Comparison of ENCODE assay signal across 8 cellular contexts in the genomic region with DNA sequence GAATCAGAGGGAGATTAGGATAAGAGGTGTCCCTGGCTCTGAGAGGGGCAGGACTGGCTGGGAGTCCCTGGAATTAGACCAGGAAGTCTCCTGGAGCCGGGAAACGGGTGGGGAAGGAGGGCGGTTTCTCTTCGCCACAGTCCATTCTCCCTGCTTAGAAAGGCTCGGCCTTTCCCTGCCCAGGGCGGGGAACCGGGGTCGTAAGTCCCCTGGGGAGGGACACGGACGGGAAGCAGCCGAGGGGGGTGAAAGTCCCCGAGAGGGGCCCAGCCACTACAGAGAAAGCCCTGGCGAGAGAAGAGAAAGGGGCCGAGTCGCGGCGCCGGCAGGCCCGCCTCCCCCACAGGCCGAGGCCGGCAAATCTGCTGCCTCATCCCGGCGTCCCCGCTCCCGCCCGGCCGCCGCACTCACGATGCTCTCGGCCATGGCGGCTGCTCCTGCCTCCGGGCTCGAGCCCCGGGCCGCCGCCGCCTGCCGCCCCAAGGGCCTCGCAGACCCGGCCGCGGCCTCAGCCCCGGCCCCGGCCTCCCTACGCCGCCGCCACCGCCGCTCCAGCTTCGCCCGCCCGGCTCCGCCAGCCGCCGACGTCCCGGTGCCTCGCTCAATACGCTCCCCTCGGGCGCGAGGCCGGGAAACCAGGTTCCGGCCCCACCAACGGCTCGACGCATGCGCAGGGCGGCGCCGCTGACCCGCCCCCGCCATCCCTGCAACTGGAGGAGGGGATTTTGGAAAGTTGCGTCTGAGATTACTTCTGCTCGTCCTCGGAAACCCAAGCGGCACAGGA. TPM values are rescaled to one million over a fixed set of nuclear protein-coding genes. Genes with fewer than 3 reads are reported as not detected.
DNase-seq lines count a peak whose midpoint lies in the region; ATAC-seq and TF ChIP-seq lines count a peak whose summit lies in the region.

Gene NPLOC4 (minus strand): TSS at position 608 of the 784 bp plus-strand sequence. CDS start 182 bp downstream, at position 426.
Gene TSPAN10 (plus strand): TSS at position 692 of the 784 bp plus-strand sequence. CDS start 5,217 bp downstream, outside the sequence.

- peak; percentile 87 for ATAC-seq in HG02610 (IDR thresholded peaks at IDR 0.05; ENCODE audit: unreplicated experiment)
- ATAC-seq in left ventricle myocardium superior: peak; percentile 91

- peak; percentile 66 for TF ChIP-seq POLR2A in prostate gland (IDR thresholded peaks at IDR 0.05)

- TF ChIP-seq CTCF in GM10266 (IDR thresholded peaks at IDR 0.05; ENCODE audit: control insufficient read depth, insufficient read depth, low read depth, missing control alignments) (no peak), prostate gland (IDR thresholded peaks at IDR 0.05) (peak in 1 of 4 experiments; percentile 24)

- WGBS in prostate gland: under 1% methylated on average over 64 of the region's 77 CpGs
- WGBS in urinary bladder: under 1% methylated on average over 77 of the region's 77 CpGs

- H3K27ac ChIP-seq in prostate gland (peak within 1 kb of the TSS; percentile 77 to 85), urinary bladder (ENCODE audit: low read depth) (peak within 1 kb of the TSS; percentile 76)

- H3K36me3 ChIP-seq in prostate gland: no peaks in the 10 kb centered on the region
- H3K36me3 ChIP-seq in urinary bladder (ENCODE audit: insufficient read depth): no peaks in the 10 kb centered on the region

- no peaks in the 10 kb centered on the region for H3K27me3 ChIP-seq in prostate gland (replicated peaks; ENCODE audit: insufficient read depth)

- peak; percentile 99 for DNase-seq in GM10266 (ENCODE audit: extremely low spot score)
- peak; percentile 83 for DNase-seq in NCI-H1436 (lab: John Stamatoyannopoulos, UW)
- DNase-seq in T-helper 1 cell: peak; percentile 64 to 84 (median 76)
- DNase-seq in amniotic stem cell (lab: John Stamatoyannopoulos, UW): peak; percentile 39
- DNase-seq in left ventricle myocardium superior: peak; percentile 93
- DNase-seq in prostate gland (ENCODE audit: low spot score): peak; percentile 66

- no peaks in the 10 kb centered on the region for H3K9me3 ChIP-seq in prostate gland

- intact Hi-C loops in left ventricle myocardium superior (cut with micrococcal nuclease) (no loop called here), prostate gland (cut with DNase I) (no loop called here)

- H3K4me3 ChIP-seq in prostate gland: peak within 1 kb of the TSS; percentile 85 to 90
- H3K4me3 ChIP-seq in urinary bladder (ENCODE audit: low read depth, low read length): peak within 1 kb of the TSS; percentile 87

- H3K4me1 ChIP-seq in prostate gland (replicated peaks): peaks cover 5% of the 10 kb centered on the region
- H3K4me1 ChIP-seq in urinary bladder (ENCODE audit: insufficient read depth): no peaks in the 10 kb centered on the region

RNA-seq across cellular contexts. Expression of gene NPLOC4, which starts in this region (rescaled TPM):
- 86.4 TPM for total RNA-seq in left ventricle myocardium superior
- 10 to 100 TPM; 40.1 to 84.8 TPM for total RNA-seq in prostate gland
- 36.5 TPM for total RNA-seq in urinary bladder
- polyA plus RNA-seq in urinary bladder: 45.3 TPM

RNA-seq across cellular contexts. Expression of gene TSPAN10, which starts in this region (rescaled TPM):
- not detected for total RNA-seq in left ventricle myocardium superior
- total RNA-seq in prostate gland: 1 to 10 TPM; 2.5 to 2.9 TPM
- total RNA-seq in urinary bladder: 1.2 TPM
- 0.65 TPM for polyA plus RNA-seq in urinary bladder

Comparison
In these comparisons a context has a peak if more than half of its experiments do, and no peak if none do; other contexts are left out.
1. Peak in every context shown above with its lines: DNase-seq, ATAC-seq, H3K4me3 ChIP-seq and H3K27ac ChIP-seq.
2. DNase-seq: peak in every context shown above with its lines; median percentile 99 in GM10266; 93 in left ventricle myocardium superior; 83 in NCI-H1436; 76 in T-helper 1 cell; 66 in prostate gland; 39 in amniotic stem cell.